1 cellular context compared by ENCODE assay signal in the genomic region with DNA sequence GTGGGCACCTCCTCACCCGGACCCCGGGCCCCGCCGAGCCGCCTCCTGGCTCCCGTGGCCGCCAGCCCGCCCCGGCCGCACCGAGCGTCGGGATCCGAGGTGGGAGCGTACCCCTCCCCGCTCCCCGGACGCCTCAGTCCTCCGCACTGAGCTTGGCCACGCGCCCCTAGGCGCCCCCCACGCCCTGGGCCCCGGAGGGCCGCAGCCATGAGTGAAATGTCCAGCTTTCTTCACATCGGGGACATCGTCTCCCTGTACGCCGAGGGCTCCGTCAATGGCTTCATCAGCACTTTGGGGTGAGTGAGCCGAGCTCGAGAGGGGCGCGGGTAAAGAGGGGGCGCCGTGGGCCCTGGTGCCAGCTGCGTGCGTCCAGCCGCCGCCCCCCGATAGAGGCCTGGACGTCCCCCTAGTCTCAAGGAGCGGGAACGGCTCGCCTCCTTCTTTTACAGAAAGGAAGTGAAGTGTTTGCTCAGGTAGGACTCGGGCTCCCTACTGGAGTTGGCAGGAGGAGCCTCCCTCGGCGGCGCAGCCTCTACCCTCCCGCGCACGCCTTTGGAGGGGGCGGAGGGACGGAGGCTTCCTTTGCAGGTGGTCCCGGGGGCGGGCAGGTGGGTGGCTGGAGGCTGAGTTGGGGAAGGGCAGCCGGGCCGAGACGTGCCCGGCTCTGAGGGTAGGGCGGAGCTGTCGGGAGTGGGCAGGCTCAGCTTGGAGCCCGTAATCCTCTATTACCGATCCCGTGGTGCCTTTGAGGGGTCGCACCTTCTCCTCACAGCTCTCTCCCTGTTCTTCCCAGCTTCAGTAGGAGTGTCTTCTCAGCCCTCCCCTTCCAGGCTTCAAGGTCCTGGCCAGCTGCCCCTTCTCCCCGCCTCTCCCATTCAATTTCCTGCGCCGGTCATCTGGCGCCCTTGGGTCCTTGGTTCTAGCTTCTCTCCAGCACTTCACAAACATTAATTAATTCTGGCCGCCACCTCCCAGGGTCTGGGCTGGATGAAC.
TF ChIP-seq lines count a peak whose summit lies in the region.

No MANE protein-coding gene starts in this region.

TF ChIP-seq in GM12878, 131 proteins besides CTCF, POLR2A, EP300 and RAD21:
- peak in 1 of 2 experiments; percentile 18; a peak in 1 of 4 replicates for TF ChIP-seq BHLHE40 (IDR thresholded peaks at IDR 0.05; ENCODE audit: borderline replicate concordance in 1 of 2, low read depth in 2 of 2, low read length in 1 of 2)
- peak in 1 of 2 experiments; percentile 80; a peak in 2 of 3 replicates for TF ChIP-seq EGR1 (IDR thresholded peaks at IDR 0.05; ENCODE audit: borderline replicate concordance in 1 of 2, low read depth in 2 of 2, low read length in 2 of 2)
- no peak for TF ChIP-seq RFX5 (IDR thresholded peaks at IDR 0.05; ENCODE audit: low read depth, low read length)
- TF ChIP-seq IKZF1 (conservative IDR thresholded peaks at IDR 0.05) = peak; percentile 37; the same call in 1 of the 2 replicates
- TF ChIP-seq, protein P1, sequence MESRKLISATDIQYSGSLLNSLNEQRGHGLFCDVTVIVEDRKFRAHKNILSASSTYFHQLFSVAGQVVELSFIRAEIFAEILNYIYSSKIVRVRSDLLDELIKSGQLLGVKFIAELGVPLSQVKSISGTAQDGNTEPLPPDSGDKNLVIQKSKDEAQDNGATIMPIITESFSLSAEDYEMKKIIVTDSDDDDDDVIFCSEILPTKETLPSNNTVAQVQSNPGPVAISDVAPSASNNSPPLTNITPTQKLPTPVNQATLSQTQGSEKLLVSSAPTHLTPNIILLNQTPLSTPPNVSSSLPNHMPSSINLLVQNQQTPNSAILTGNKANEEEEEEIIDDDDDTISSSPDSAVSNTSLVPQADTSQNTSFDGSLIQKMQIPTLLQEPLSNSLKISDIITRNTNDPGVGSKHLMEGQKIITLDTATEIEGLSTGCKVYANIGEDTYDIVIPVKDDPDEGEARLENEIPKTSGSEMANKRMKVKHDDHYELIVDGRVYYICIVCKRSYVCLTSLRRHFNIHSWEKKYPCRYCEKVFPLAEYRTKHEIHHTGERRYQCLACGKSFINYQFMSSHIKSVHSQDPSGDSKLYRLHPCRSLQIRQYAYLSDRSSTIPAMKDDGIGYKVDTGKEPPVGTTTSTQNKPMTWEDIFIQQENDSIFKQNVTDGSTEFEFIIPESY (IDR thresholded peaks at IDR 0.05) = no peak
- TF ChIP-seq LARP7 (IDR thresholded peaks at IDR 0.05) = peak; percentile 11; the same call in 1 of the 2 replicates
- TF ChIP-seq MXI1 (IDR thresholded peaks at IDR 0.05; ENCODE audit: low read depth, low read length) = peak; percentile 3; the same call in 1 of the 2 replicates
- no peak for TF ChIP-seq ZNF217 (IDR thresholded peaks at IDR 0.05)
- TF ChIP-seq, protein P2, sequence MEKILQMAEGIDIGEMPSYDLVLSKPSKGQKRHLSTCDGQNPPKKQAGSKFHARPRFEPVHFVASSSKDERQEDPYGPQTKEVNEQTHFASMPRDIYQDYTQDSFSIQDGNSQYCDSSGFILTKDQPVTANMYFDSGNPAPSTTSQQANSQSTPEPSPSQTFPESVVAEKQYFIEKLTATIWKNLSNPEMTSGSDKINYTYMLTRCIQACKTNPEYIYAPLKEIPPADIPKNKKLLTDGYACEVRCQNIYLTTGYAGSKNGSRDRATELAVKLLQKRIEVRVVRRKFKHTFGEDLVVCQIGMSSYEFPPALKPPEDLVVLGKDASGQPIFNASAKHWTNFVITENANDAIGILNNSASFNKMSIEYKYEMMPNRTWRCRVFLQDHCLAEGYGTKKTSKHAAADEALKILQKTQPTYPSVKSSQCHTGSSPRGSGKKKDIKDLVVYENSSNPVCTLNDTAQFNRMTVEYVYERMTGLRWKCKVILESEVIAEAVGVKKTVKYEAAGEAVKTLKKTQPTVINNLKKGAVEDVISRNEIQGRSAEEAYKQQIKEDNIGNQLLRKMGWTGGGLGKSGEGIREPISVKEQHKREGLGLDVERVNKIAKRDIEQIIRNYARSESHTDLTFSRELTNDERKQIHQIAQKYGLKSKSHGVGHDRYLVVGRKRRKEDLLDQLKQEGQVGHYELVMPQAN (conservative IDR thresholded peaks at IDR 0.05) = peak; percentile 30; the same call in 1 of the 2 replicates
- TF ChIP-seq DPF2 (IDR thresholded peaks at IDR 0.05) = 0 out of 2 replicates have a peak, but pooled peaks have one; percentile 38
- TF ChIP-seq BACH1 (IDR thresholded peaks at IDR 0.05; ENCODE audit: borderline replicate concordance) = peak; percentile 53
- no peak for TF ChIP-seq KDM1A (IDR thresholded peaks at IDR 0.05; ENCODE audit: borderline replicate concordance)
- TF ChIP-seq TCF12 (IDR thresholded peaks at IDR 0.05; ENCODE audit: low read depth, low read length) = 0 out of 2 replicates have a peak, but pooled peaks have one; percentile 23
- TF ChIP-seq GATAD2B (conservative IDR thresholded peaks at IDR 0.05; ENCODE audit: low read depth) = peak; percentile 48
TF ChIP-seq in GM12878: peak in this region for 10.
